ENCODE assay signal across 8 cellular contexts in the genomic region with DNA sequence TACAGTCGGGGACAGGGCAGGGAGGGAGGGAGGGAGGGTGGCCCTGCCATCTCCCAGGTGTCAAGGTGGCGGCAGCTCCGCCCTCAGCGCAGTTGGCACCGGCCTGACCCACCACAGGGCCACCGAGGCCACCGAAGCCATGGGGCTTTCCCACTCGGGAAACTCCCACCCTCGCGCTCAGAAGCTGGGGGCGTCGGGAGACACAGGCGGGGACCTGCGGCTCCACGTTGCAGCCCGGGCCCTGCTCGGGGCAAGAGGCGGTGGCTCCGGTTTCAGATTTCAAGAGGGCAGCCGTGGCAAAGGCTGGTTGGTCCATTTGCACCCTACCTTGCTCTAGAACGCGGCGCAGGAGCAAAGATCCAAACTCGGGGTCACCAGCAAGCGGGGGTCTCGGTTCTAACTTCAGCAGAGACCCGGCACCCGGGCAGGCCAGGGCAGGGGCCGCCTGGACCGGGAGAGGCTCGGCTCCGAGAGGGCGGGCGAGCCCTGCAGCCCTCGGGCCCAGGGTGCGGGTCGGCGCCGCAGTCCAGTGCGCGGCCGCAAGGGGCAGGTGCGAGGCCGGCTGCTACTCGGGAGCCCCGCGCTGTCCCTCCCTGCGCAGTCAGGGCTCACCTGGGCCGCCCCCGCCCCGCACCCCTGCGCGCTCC. TPM values are rescaled to one million over a fixed set of nuclear protein-coding genes. Genes with fewer than 3 reads are reported as not detected.
DNase-seq lines count a peak whose midpoint lies in the region; ATAC-seq and TF ChIP-seq lines count a peak whose summit lies in the region.

No MANE protein-coding gene starts in this region.

- H3K4me1 ChIP-seq in OCI-LY3 (ENCODE audit: low read length), result peaks cover 9% of the 10 kb centered on the region
- no peaks in the 10 kb centered on the region for H3K4me1 ChIP-seq in rectal smooth muscle tissue (ENCODE audit: control insufficient read depth, insufficient read depth, low read length)

- intact Hi-C loops in Right ventricle myocardium superior (cut with DNase I), result no loop called here

- H3K9me3 ChIP-seq in OCI-LY3 (ENCODE audit: insufficient read depth, low read length), result no peaks in the 10 kb centered on the region

- DNase-seq in AG09319 (ENCODE audit: extremely low read depth, low read depth) (no peak), activated gamma-delta T cell (lab: John Stamatoyannopoulos, UW) (peak; percentile 68), Right ventricle myocardium superior (no peak), COLO829 (ENCODE audit: low spot score) (no peak)

- H3K9ac ChIP-seq in OCI-LY3 (ENCODE audit: low read length), result peak overlapping the region; percentile 79
- no peak overlapping the region for H3K9ac ChIP-seq in rectal smooth muscle tissue (ENCODE audit: low read length)

- H3K36me3 ChIP-seq in OCI-LY3 (replicated peaks; ENCODE audit: low read depth, low read length), result no peaks in the 10 kb centered on the region
- no peaks in the 10 kb centered on the region for H3K36me3 ChIP-seq in rectal smooth muscle tissue (ENCODE audit: control insufficient read depth, insufficient read depth, low read length)

- H3K27me3 ChIP-seq in OCI-LY3 (ENCODE audit: low read depth, low read length), result no peaks in the 10 kb centered on the region
- H3K27me3 ChIP-seq in rectal smooth muscle tissue (ENCODE audit: control insufficient read depth, insufficient read depth, low read length), result no peaks in the 10 kb centered on the region

- ATAC-seq in GM19025 (IDR thresholded peaks at IDR 0.05; ENCODE audit: low read depth, unreplicated experiment) (peak; percentile 58), HG03103 (IDR thresholded peaks at IDR 0.05; ENCODE audit: low read depth, unreplicated experiment) (peak; percentile 50), Right ventricle myocardium superior (ENCODE audit: poor library complexity) (peak; percentile 75)

- H3K79me2 ChIP-seq in OCI-LY3 (ENCODE audit: low read length), result no peaks in the 10 kb centered on the region

- H3K27ac ChIP-seq in OCI-LY3 (ENCODE audit: low read length) (peak overlapping the region; percentile 29; the same call in 1 of the 2 replicates), rectal smooth muscle tissue (ENCODE audit: low read depth, low read length) (peak overlapping the region; percentile 3)

- peak overlapping the region; percentile 97 for H3K4me2 ChIP-seq in OCI-LY3 (ENCODE audit: low read length)

- TF ChIP-seq CTCF in AG09319 (IDR thresholded peaks at IDR 0.05; ENCODE audit: low read depth, low read length), result peak; percentile 17
- peak; percentile 28; the same call in 1 of the 2 replicates for TF ChIP-seq CTCF in OCI-LY3 (IDR thresholded peaks at IDR 0.05; ENCODE audit: low read depth, low read length)

- H4K20me1 ChIP-seq in OCI-LY3 (ENCODE audit: insufficient read depth, low read length), result no peaks in the 10 kb centered on the region

- H2AFZ ChIP-seq in OCI-LY3 (ENCODE audit: low read depth, low read length), result peak overlapping the region; percentile 96

- peak overlapping the region; percentile 96 for H3K4me3 ChIP-seq in OCI-LY3 (ENCODE audit: low read length)
- peak overlapping the region; percentile 72 for H3K4me3 ChIP-seq in rectal smooth muscle tissue (ENCODE audit: low read length)

RNA-seq across cellular contexts. Expression of gene CYB561, which starts 0.4 kb away (rescaled TPM):
- 18.9 TPM for total RNA-seq in Right ventricle myocardium superior

RNA-seq across cellular contexts. Expression of gene ACE, which starts 31.2 kb away (rescaled TPM):
- 5.4 TPM for total RNA-seq in Right ventricle myocardium superior
